15 cellular contexts compared by ENCODE assay signal in the genomic region with DNA sequence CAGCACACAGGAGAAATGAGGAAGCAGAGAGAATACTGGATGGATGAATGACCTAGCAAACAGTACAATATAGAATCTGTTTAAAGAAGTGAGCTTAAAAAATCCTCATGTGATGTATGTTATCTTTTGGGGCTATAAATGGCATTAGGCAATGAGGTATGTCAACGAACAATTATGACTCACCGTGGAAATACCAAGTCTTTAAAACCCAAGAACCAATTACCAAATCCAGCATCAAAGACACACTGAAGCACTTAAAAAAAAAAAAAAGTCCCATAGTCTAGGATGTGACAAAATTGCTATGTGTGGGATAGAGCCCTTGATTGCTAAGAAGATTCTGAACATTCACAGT. TPM values are rescaled to one million over a fixed set of nuclear protein-coding genes. Genes with fewer than 3 reads are reported as not detected.
DNase-seq lines count a peak whose midpoint lies in the region; ATAC-seq and TF ChIP-seq lines count a peak whose summit lies in the region.
"Had no signal": no experiment of that assay in that cellular context is flagged by ENCODE, and none has a peak within 500 bp of the region (broad histone marks: within the 10 kb centered on the region; RNA-seq: fewer than 3 reads in every experiment).

No MANE protein-coding gene starts in this region.

- no peak for ATAC-seq in body of pancreas

- H3K4me3 ChIP-seq in GM12865 (ENCODE audit: low read depth, low read length) (no peak overlapping the region), OCI-LY3 (ENCODE audit: low read length) (0 out of 2 replicates have a peak overlapping the region, but pooled peaks have one; percentile 13), dorsolateral prefrontal cortex (no peak overlapping the region), body of pancreas (no peak overlapping the region), neuronal stem cell (ENCODE audit: low read length in 2 of 2) (no peak overlapping the region)
- H3K4me3 ChIP-seq: GM23338, lower lobe of right lung had no signal

- no peak overlapping the region for H2AFZ ChIP-seq in OCI-LY3 (ENCODE audit: low read depth, low read length)
- H2AFZ ChIP-seq in neuronal stem cell (ENCODE audit: low read length): no peak overlapping the region
- H2AFZ ChIP-seq: GM23338 had no signal

- H2BK120ac ChIP-seq in neuronal stem cell (ENCODE audit: low read depth, low read length): no peak overlapping the region

- H3K18ac ChIP-seq in neuronal stem cell (ENCODE audit: low read length): no peak overlapping the region

- H3K14ac ChIP-seq in neuronal stem cell (ENCODE audit: low read length): no peak overlapping the region

- no peak overlapping the region for H2AK5ac ChIP-seq in neuronal stem cell (ENCODE audit: low read depth, low read length)

- no peak for TF ChIP-seq POLR2A in body of pancreas (IDR thresholded peaks at IDR 0.05)

- peak; percentile 26 to 32 for DNase-seq in AML-193 (lab: John Stamatoyannopoulos, UW)
- peak; percentile 56 for DNase-seq in GM12865 (ENCODE audit: low read depth)
- DNase-seq in dorsolateral prefrontal cortex: no peak
- DNase-seq in GM19240 (ENCODE audit: insufficient read length, low spot score): no peak
- no peak for DNase-seq in body of pancreas
- no peak for DNase-seq in AG20443 (ENCODE audit: low spot score)
- DNase-seq in neuronal stem cell (ENCODE audit: low spot score): no peak
- DNase-seq: lower lobe of right lung; NCI-H1436 treated with DMSO at 0.1 percent for 48 hours; NCI-H82; stimulated activated CD4-positive, alpha-beta T cell treated with anti-CD3 and anti-CD28 coated beads, Interleukin-15, amount 100 ng/mL, for 24 hours; stimulated activated CD8-positive, alpha-beta memory T cell treated with anti-CD3 and anti-CD28 coated beads, Interleukin-4, amount 100 ng/mL, for 48 hours had no signal

- H3K27ac ChIP-seq in OCI-LY3 (ENCODE audit: low read length): no peak overlapping the region
- peak overlapping the region in 42 of 59 donors; percentile 6 to 91 (median 72) for H3K27ac ChIP-seq in dorsolateral prefrontal cortex
- H3K27ac ChIP-seq in body of pancreas: no peak overlapping the region
- H3K27ac ChIP-seq in neuronal stem cell (replicated peaks; ENCODE audit: low read length): no peak overlapping the region
- H3K27ac ChIP-seq: C4-2B, lower lobe of right lung had no signal

- H3K9me3 ChIP-seq in OCI-LY3 (ENCODE audit: insufficient read depth, low read length): no peaks in the 10 kb centered on the region
- H3K9me3 ChIP-seq in body of pancreas: no peaks in the 10 kb centered on the region
- no peaks in the 10 kb centered on the region for H3K9me3 ChIP-seq in neuronal stem cell (replicated peaks in 1 of 2; ENCODE audit: control insufficient read depth in 2 of 2, insufficient read depth in 1 of 2, low read depth in 1 of 2, low read length in 2 of 2)
- H3K9me3 ChIP-seq: lower lobe of right lung had no signal

- H3K9ac ChIP-seq in OCI-LY3 (ENCODE audit: low read length): no peak overlapping the region
- H3K9ac ChIP-seq in neuronal stem cell (ENCODE audit: low read depth, low read length, poor library complexity): no peak overlapping the region

- no peak overlapping the region for H4K91ac ChIP-seq in neuronal stem cell (ENCODE audit: low read depth, low read length, poor library complexity)

- WGBS in body of pancreas, 2 donors: 53 to 60% methylated on average over 2 of the region's 2 CpGs
- WGBS in neuronal stem cell (ENCODE audit: extremely low coverage in 2 of 2, insufficient read length in 2 of 2, insufficient replicate concordance in 1 of 2), 2 donors: no CpG with 5 or more reads among the region's 2 CpGs

- peak overlapping the region; percentile 43 for H3K4me2 ChIP-seq in OCI-LY3 (ENCODE audit: low read length)
- H3K4me2 ChIP-seq in neuronal stem cell (ENCODE audit: insufficient read depth, low read length, poor library complexity, severe bottlenecking): no peak overlapping the region
- H3K4me2 ChIP-seq: GM23338 had no signal

- no peak overlapping the region for H2BK5ac ChIP-seq in neuronal stem cell (ENCODE audit: low read length)

- H3K23ac ChIP-seq in neuronal stem cell (ENCODE audit: low read depth, low read length, poor library complexity): no peak overlapping the region

- no peaks in the 10 kb centered on the region for H3K27me3 ChIP-seq in OCI-LY3 (ENCODE audit: low read depth, low read length)
- no peaks in the 10 kb centered on the region for H3K27me3 ChIP-seq in dorsolateral prefrontal cortex
- H3K27me3 ChIP-seq in body of pancreas: no peaks in the 10 kb centered on the region
- H3K27me3 ChIP-seq in neuronal stem cell (ENCODE audit: control insufficient read depth in 3 of 3, insufficient read depth in 3 of 3, low read depth in 1 of 3, low read length in 3 of 3): no peaks in the 10 kb centered on the region

- no peak overlapping the region for H2BK12ac ChIP-seq in neuronal stem cell (ENCODE audit: low read length)

- no peak overlapping the region for H2BK15ac ChIP-seq in neuronal stem cell (ENCODE audit: low read length)

- no peaks in the 10 kb centered on the region for H3K79me2 ChIP-seq in OCI-LY3 (ENCODE audit: low read length)

- H4K20me1 ChIP-seq in OCI-LY3 (ENCODE audit: insufficient read depth, low read length): no peaks in the 10 kb centered on the region

- H3K36me3 ChIP-seq in OCI-LY3 (replicated peaks; ENCODE audit: low read depth, low read length) (no peaks in the 10 kb centered on the region), body of pancreas (replicated peaks in 1 of 2; ENCODE audit: insufficient read depth in 1 of 2, low read depth in 2 of 2) (no peaks in the 10 kb centered on the region), neuronal stem cell (replicated peaks in 1 of 2; ENCODE audit: control insufficient read depth in 2 of 2, insufficient read depth in 2 of 2, low read length in 2 of 2) (no peaks in the 10 kb centered on the region)
- H3K36me3 ChIP-seq: lower lobe of right lung had no signal

- no peak for TF ChIP-seq CTCF in GM12865 (IDR thresholded peaks at IDR 0.05; ENCODE audit: insufficient read depth, low read depth, low read length, missing control alignments)
- no peak for TF ChIP-seq CTCF in OCI-LY3 (IDR thresholded peaks at IDR 0.05; ENCODE audit: low read depth, low read length)
- no peak for TF ChIP-seq CTCF in dorsolateral prefrontal cortex (IDR thresholded peaks at IDR 0.05 in 54 of 56, conservative IDR thresholded peaks at IDR 0.05 in 2 of 56; ENCODE audit: low read depth in 1 of 56, partially characterized antibody in 56 of 56)
- TF ChIP-seq CTCF in body of pancreas (IDR thresholded peaks at IDR 0.05): no peak

- intact Hi-C loops in dorsolateral prefrontal cortex (cut with DNase I): no loop called here
- intact Hi-C loops in body of pancreas (cut with DNase I): no loop called here

- H3K4me1 ChIP-seq in OCI-LY3 (ENCODE audit: low read length) (peaks cover 15% of the 10 kb centered on the region), body of pancreas (no peaks in the 10 kb centered on the region), neuronal stem cell (ENCODE audit: control insufficient read depth in 2 of 2, insufficient read depth in 1 of 2, low read depth in 1 of 2, low read length in 2 of 2) (no peaks in the 10 kb centered on the region)
- H3K4me1 ChIP-seq: lower lobe of right lung had no signal

- H3K4ac ChIP-seq in neuronal stem cell (ENCODE audit: low read length): no peak overlapping the region

- no peak overlapping the region for H4K8ac ChIP-seq in neuronal stem cell (ENCODE audit: low read depth, low read length)

- no peaks in the 10 kb centered on the region for H3K79me1 ChIP-seq in neuronal stem cell (ENCODE audit: low read depth, low read length)

RNA-seq across cellular contexts. Expression of gene HERC1, which starts 36.3 kb away (rescaled TPM):
- total RNA-seq in dorsolateral prefrontal cortex: 100 to 1,000 TPM; 183 to 324 (median 251) TPM
- 10 to 100 TPM; 40.5 to 47.0 TPM for total RNA-seq in body of pancreas
- 10.5 TPM for polyA plus RNA-seq in neuronal stem cell (2013, experiment 1 of 2)
- 13.5 TPM for polyA plus RNA-seq in neuronal stem cell (2013, experiment 2 of 2)

Comparison
In these comparisons a context has a peak if more than half of its experiments do, and no peak if none do; other contexts are left out.
1. DNase-seq: peak in AML-193 (2 of 2) and GM12865 (single experiment); none in dorsolateral prefrontal cortex (0 of 10), GM19240 (single experiment), body of pancreas (0 of 4), AG20443 (single experiment) and neuronal stem cell (single experiment).
2. H3K27ac ChIP-seq: peak in dorsolateral prefrontal cortex (42 of 59); none in OCI-LY3 (single experiment), body of pancreas (0 of 4) and neuronal stem cell (single experiment).